ENCODE assay signal across 14 cellular contexts in genomic region chr3:73498764-73499622, GRCh38.
DNase-seq lines count a peak whose midpoint lies in the region; ATAC-seq, FAIRE-seq and TF ChIP-seq lines count a peak whose summit lies in the region.
"Had no signal": no experiment of that assay in that cellular context is flagged by ENCODE, and none has a peak within 500 bp of the region (broad histone marks: within the 10 kb centered on the region; RNA-seq: fewer than 3 reads in every experiment).

No MANE protein-coding gene starts in this region.

- BruUV-seq in GM12878 (replicated peaks; lab: Mats Ljungman, UMichigan) (no TSS peak), PC-3 (replicated peaks; lab: Mats Ljungman, UMichigan) (no TSS peak)

- 58% methylated on average over 23 of the region's 23 CpGs for WGBS in GM12878 (ENCODE audit: insufficient coverage, insufficient replicate concordance, low lambda C conversion rate, missing lambda C conversion rate)
- 88 to 93% (median 92%) methylated on average over 22 to 23 of the region's 23 CpGs for WGBS in adrenal gland, 4 donors

- in situ Hi-C loops in GM12878 (cut with MboI) = no loop called here

- no peaks in the 10 kb centered on the region for H3K9me2 ChIP-seq in PC-3 (replicated peaks; ENCODE audit: low read length)

- no peak overlapping the region for H3K4me3 ChIP-seq in GM12878
- no peak overlapping the region for H3K4me3 ChIP-seq in upper lobe of right lung
- H3K4me3 ChIP-seq in adrenal gland = no peak overlapping the region
- H3K4me3 ChIP-seq in PC-3 (ENCODE audit: low read length) = no peak overlapping the region
- H3K4me3 ChIP-seq: esophagus squamous epithelium, pancreas had no signal

- TF ChIP-seq EP300 in GM12878 (IDR thresholded peaks at IDR 0.05; ENCODE audit: borderline replicate concordance in 1 of 2, control insufficient read depth in 1 of 2, low read depth in 2 of 2, low read length in 2 of 2) = 0 out of 4 replicates have a peak, but pooled peaks of 1 of the 2 experiments have one; percentile 24

- peak; percentile 3 for DNase-seq in stimulated activated CD4-positive, alpha-beta T cell treated with anti-CD3 and anti-CD28 coated beads, Interleukin-15, amount 100 ng/mL, for 24 hours
- no peak for DNase-seq in stimulated activated CD4-positive, alpha-beta T cell treated with anti-CD3 and anti-CD28 coated beads, Interleukin-4, amount 100 ng/mL, for 1 hour
- DNase-seq in GM12878 (ENCODE audit: low read depth, low spot score) (no peak), upper lobe of right lung (no peak), adrenal gland (no peak), PC-3 (no peak)
- DNase-seq: AML-193, esophagus squamous epithelium, KG1, NCI-H187, pancreas had no signal

- H3K4me2 ChIP-seq in GM12878 (ENCODE audit: control insufficient read depth, insufficient read depth) (peak overlapping the region; percentile 4; the same call in 1 of the 2 replicates), PC-3 (ENCODE audit: low read length) (no peak overlapping the region)

- H3K27ac ChIP-seq in GM12878 (ENCODE audit: control insufficient read depth, insufficient read depth) (no peak overlapping the region), upper lobe of right lung (no peak overlapping the region), adrenal gland (no peak overlapping the region), PC-3 (ENCODE audit: low read length) (no peak overlapping the region)
- H3K27ac ChIP-seq: esophagus squamous epithelium, pancreas had no signal

- H3K9ac ChIP-seq in GM12878 (ENCODE audit: control insufficient read depth, insufficient read depth, low read length) (no peak overlapping the region), PC-3 (ENCODE audit: low read length) (no peak overlapping the region)

- POLR2A ChIA-PET in GM12878 (lab: Charles Lee) = no interaction called here
- POLR2A ChIA-PET in PC-3 (lab: Charles Lee; ENCODE audit: unreplicated experiment) = no interaction called here

- H3K27me3 ChIP-seq in GM12878 (replicated peaks in 1 of 2; ENCODE audit: control insufficient read depth in 2 of 2, insufficient read depth in 2 of 2, low read length in 1 of 2) (no peaks in the 10 kb centered on the region), upper lobe of right lung (no peaks in the 10 kb centered on the region), adrenal gland (no peaks in the 10 kb centered on the region), PC-3 (ENCODE audit: low read length) (peaks cover 19% of the 10 kb centered on the region)
- H3K27me3 ChIP-seq: esophagus squamous epithelium, pancreas had no signal

- SMC1A ChIA-PET in GM12878 (lab: Charles Lee; ENCODE audit: uncharacterized antibody, unreplicated experiment) = interaction anchor here (0.9 to 4.8 kb wide), 4 partner anchors 14 to 398 kb away, joined by 3 to 46 read pairs (median 4); no protein-coding TSS in a partner anchor

- RAD21 ChIA-PET in GM12878 (lab: Charles Lee; ENCODE audit: unreplicated experiment) = interaction anchor here (0.6 to 4.6 kb wide), 3 partner anchors 7 to 397 kb away, joined by 3 to 44 read pairs (median 3); no protein-coding TSS in a partner anchor

- no peaks in the 10 kb centered on the region for H3K36me3 ChIP-seq in GM12878 (ENCODE audit: control insufficient read depth in 2 of 2, insufficient read depth in 2 of 2, low read length in 1 of 2)
- no peaks in the 10 kb centered on the region for H3K36me3 ChIP-seq in upper lobe of right lung
- no peaks in the 10 kb centered on the region for H3K36me3 ChIP-seq in adrenal gland (replicated peaks in 1 of 2)
- H3K36me3 ChIP-seq in PC-3 (ENCODE audit: low read depth, low read length) = no peaks in the 10 kb centered on the region
- H3K36me3 ChIP-seq: esophagus squamous epithelium, pancreas had no signal

- intact Hi-C loops in GM12878 (cut with micrococcal nuclease; ENCODE audit: unreplicated experiment) = loop anchor here (1.0 to 10.0 kb wide), 3 partner anchors 24 to 524 kb away; no protein-coding TSS in a partner anchor
- intact Hi-C loops in upper lobe of right lung (cut with DNase I) = no loop called here
- intact Hi-C loops in adrenal gland (cut with DNase I) = loop anchor here in 1 of 2 donors (5.0 kb wide), 1 partner anchor 397 kb away; no protein-coding TSS in a partner anchor
- intact Hi-C loops in PC-3 (cut with micrococcal nuclease) = no loop called here

- H3F3A ChIP-seq in PC-3 (ENCODE audit: low read length, unreplicated experiment) = no peaks in the 10 kb centered on the region

- TF ChIP-seq RAD21 in GM12878 (IDR thresholded peaks at IDR 0.05; ENCODE audit: insufficient read depth, low read depth, low read length) = no peak

- H3K9me3 ChIP-seq in GM12878 (replicated peaks; ENCODE audit: control insufficient read depth, insufficient read depth, low read length) (no peaks in the 10 kb centered on the region), upper lobe of right lung (no peaks in the 10 kb centered on the region), adrenal gland (replicated peaks in 1 of 3) (no peaks in the 10 kb centered on the region), PC-3 (ENCODE audit: low read length) (no peaks in the 10 kb centered on the region)
- H3K9me3 ChIP-seq: esophagus squamous epithelium, pancreas had no signal

- H4K20me1 ChIP-seq in GM12878 (ENCODE audit: control insufficient read depth, insufficient read depth) (no peaks in the 10 kb centered on the region), PC-3 (ENCODE audit: low read length) (no peaks in the 10 kb centered on the region)

- H3K4me1 ChIP-seq in GM12878 (ENCODE audit: control insufficient read depth, insufficient read depth, low read length) (peaks cover 25% of the 10 kb centered on the region), upper lobe of right lung (peaks cover 6% of the 10 kb centered on the region), adrenal gland (replicated peaks in 1 of 2) (peaks cover 8 to 13% of the 10 kb centered on the region in 2 donors), PC-3 (ENCODE audit: insufficient read depth, low read length) (no peaks in the 10 kb centered on the region)

- CTCF ChIA-PET in GM12878 (lab: Yijun Ruan, JAX) (interaction anchor here (3.7 to 9.6 kb wide), 3 partner anchors 9 to 397 kb away, joined by 21 to 110 read pairs (median 91); no protein-coding TSS in a partner anchor), PC-3 (lab: Charles Lee) (no interaction called here)

- no peak for TF ChIP-seq POLR2A in GM12878 (IDR thresholded peaks at IDR 0.05; ENCODE audit: low read depth, low read length)
- no peak for TF ChIP-seq POLR2A in adrenal gland (IDR thresholded peaks at IDR 0.05)

- ATAC-seq in HG02798 (IDR thresholded peaks at IDR 0.05; ENCODE audit: poor library complexity, unreplicated experiment) (peak; percentile 75), GM12878 (peak; percentile 86), upper lobe of right lung (peak; percentile 12), GM18858 (IDR thresholded peaks at IDR 0.05; ENCODE audit: unreplicated experiment) (no peak), PC-3 (no peak)
- ATAC-seq: activated CD4-positive, CD25-positive, alpha-beta regulatory T cell treated with anti-CD3 and anti-CD28 coated beads, Interleukin-2, amount 50 U/mL, for 24 hours; pancreas had no signal

- no peak for FAIRE-seq in GM12878 (lab: Jason Lieb, UNC)
- FAIRE-seq: pancreas had no signal

- no peaks in the 10 kb centered on the region for H3K79me2 ChIP-seq in GM12878 (ENCODE audit: control insufficient read depth, insufficient read depth, low read length)
- no peaks in the 10 kb centered on the region for H3K79me2 ChIP-seq in PC-3 (ENCODE audit: low read length)

- H2AFZ ChIP-seq in GM12878 (ENCODE audit: control insufficient read depth, low read depth, low read length) (peak overlapping the region; percentile 51), PC-3 (ENCODE audit: low read length) (no peak overlapping the region)

- TF ChIP-seq CTCF in GM12878 (IDR thresholded peaks at IDR 0.05 in 2 of 3, conservative IDR thresholded peaks at IDR 0.05 in 1 of 3; ENCODE audit: control insufficient read depth in 2 of 3, extremely low read depth in 1 of 3, insufficient read depth in 1 of 3, low read depth in 3 of 3, low read length in 3 of 3) (no peak), upper lobe of right lung (IDR thresholded peaks at IDR 0.05) (no peak), adrenal gland (IDR thresholded peaks at IDR 0.05) (no peak), PC-3 (conservative IDR thresholded peaks at IDR 0.05; ENCODE audit: low read depth, low read length) (no peak)

TF ChIP-seq in GM12878, 131 proteins besides CTCF, POLR2A, EP300 and RAD21 (continues in another document):
- 0 out of 2 replicates have a peak, but pooled peaks have one; percentile 14 for TF ChIP-seq CREM (IDR thresholded peaks at IDR 0.05; ENCODE audit: low read depth)
- no peak for TF ChIP-seq MTA3 (IDR thresholded peaks at IDR 0.05; ENCODE audit: borderline replicate concordance, low read length)
- peak; percentile 20; the same call in 1 of the 3 replicates for TF ChIP-seq POU2F2 (IDR thresholded peaks at IDR 0.05; ENCODE audit: borderline replicate concordance, low read depth, low read length)
- peak; percentile 88 for TF ChIP-seq RUNX3 (IDR thresholded peaks at IDR 0.05; ENCODE audit: low read length)
- TF ChIP-seq BHLHE40 (IDR thresholded peaks at IDR 0.05; ENCODE audit: borderline replicate concordance in 1 of 2, low read depth in 2 of 2, low read length in 1 of 2) = peak in 1 of 2 experiments; percentile 38; a peak in 1 of 4 replicates
- TF ChIP-seq YBX1 (IDR thresholded peaks at IDR 0.05) = no peak
- peak; percentile 29; the same call in 1 of the 2 replicates for TF ChIP-seq YY1 (IDR thresholded peaks at IDR 0.05; ENCODE audit: low read depth, low read length)
- TF ChIP-seq TCF3 (IDR thresholded peaks at IDR 0.05; ENCODE audit: borderline replicate concordance, insufficient read depth, low read depth, low read length) = no peak
- no peak for TF ChIP-seq HDAC2 (IDR thresholded peaks at IDR 0.05)
- TF ChIP-seq TCF12 (IDR thresholded peaks at IDR 0.05; ENCODE audit: low read depth, low read length) = peak; percentile 65; the same call in 1 of the 2 replicates

Comparison
In these comparisons a context has a peak if more than half of its experiments do, and no peak if none do; other contexts are left out.
1. ATAC-seq: peak in HG02798 (single experiment), GM12878 (single experiment) and upper lobe of right lung (single experiment); none in GM18858 (single experiment) and PC-3 (single experiment).